1 cellular context compared by ENCODE assay signal in the genomic region with DNA sequence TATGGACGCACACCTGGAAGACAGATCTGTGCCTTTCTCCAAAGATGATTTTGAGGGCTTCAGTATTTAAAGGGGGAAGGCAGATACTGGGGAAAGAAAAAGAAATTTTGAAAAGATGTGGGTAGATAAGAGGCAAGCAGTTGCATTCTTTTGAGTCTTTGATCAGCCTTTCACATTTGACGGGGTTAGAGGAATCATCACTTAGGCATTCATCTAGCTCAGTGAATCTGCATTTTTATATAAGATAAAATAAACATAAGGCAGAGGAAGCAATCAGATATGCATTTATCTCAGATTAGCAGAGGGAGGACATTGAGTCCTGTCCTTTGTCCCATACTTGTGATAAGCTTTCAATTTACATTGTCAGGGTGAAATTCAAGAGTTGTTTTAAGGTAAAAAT.
TF ChIP-seq lines count a peak whose summit lies in the region.

No MANE protein-coding gene starts in this region.

TF ChIP-seq in H1, 55 proteins besides CTCF, POLR2A, EP300 and RAD21 (continued from another document):
- TF ChIP-seq SIX5 (IDR thresholded peaks at IDR 0.05; ENCODE audit: low read depth, low read length) (no peak), TCF12 (IDR thresholded peaks at IDR 0.05; ENCODE audit: low read depth, low read length) (no peak), CBX5 (IDR thresholded peaks at IDR 0.05; ENCODE audit: low read depth, low read length) (no peak), SIRT6 (IDR thresholded peaks at IDR 0.05; ENCODE audit: low read length) (no peak), HDAC2 (IDR thresholded peaks at IDR 0.05; ENCODE audit: borderline replicate concordance in 1 of 2, low read depth in 2 of 2, low read length in 2 of 2) (no peak), RFX5 (IDR thresholded peaks at IDR 0.05; ENCODE audit: borderline replicate concordance, low read depth, low read length) (no peak), SIN3A (conservative IDR thresholded peaks at IDR 0.05 in 1 of 2, IDR thresholded peaks at IDR 0.05 in 1 of 2; ENCODE audit: low read depth in 1 of 2, low read length in 2 of 2) (no peak), HDAC6 (IDR thresholded peaks at IDR 0.05; ENCODE audit: low read depth, low read length) (no peak), SP2 (IDR thresholded peaks at IDR 0.05; ENCODE audit: low read length) (no peak)
- TF ChIP-seq, protein P1, sequence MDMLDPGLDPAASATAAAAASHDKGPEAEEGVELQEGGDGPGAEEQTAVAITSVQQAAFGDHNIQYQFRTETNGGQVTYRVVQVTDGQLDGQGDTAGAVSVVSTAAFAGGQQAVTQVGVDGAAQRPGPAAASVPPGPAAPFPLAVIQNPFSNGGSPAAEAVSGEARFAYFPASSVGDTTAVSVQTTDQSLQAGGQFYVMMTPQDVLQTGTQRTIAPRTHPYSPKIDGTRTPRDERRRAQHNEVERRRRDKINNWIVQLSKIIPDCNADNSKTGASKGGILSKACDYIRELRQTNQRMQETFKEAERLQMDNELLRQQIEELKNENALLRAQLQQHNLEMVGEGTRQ (IDR thresholded peaks at IDR 0.05; ENCODE audit: low read length), result no peak
